9 cellular contexts compared by ENCODE assay signal in the genomic region with DNA sequence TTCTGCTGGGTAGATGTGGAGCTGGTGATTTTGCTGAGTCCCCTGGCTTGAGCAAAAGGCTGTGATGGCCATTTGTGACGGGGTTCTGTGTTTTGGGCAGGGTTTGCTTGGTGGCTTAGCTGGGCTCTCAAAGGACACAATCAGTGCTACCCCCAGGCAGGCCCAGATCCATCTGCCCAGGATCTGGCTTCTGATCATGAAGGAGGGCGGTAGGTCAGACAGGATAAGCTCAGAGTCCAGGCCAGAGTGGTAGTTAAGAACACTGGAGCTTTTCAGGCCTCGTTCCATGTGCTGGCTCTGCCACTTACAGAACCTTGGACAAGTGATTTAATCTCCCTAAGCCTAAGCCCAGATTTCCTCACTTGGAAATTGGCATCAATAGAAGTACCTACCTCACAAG. TPM values are rescaled to one million over a fixed set of nuclear protein-coding genes. Genes with fewer than 3 reads are reported as not detected.
DNase-seq lines count a peak whose midpoint lies in the region; ATAC-seq, FAIRE-seq and TF ChIP-seq lines count a peak whose summit lies in the region.
"Had no signal": no experiment of that assay in that cellular context is flagged by ENCODE, and none has a peak within 500 bp of the region (broad histone marks: within the 10 kb centered on the region; RNA-seq: fewer than 3 reads in every experiment).

No MANE protein-coding gene starts in this region.

- H3K4me3 ChIP-seq in right atrium auricular region, result no peak overlapping the region
- no peak overlapping the region for H3K4me3 ChIP-seq in skin epidermis

- H3K36me3 Mint-ChIP-seq in WTC11, result no peaks in the 10 kb centered on the region

- no peak for TF ChIP-seq POLR2A in GM12892 (IDR thresholded peaks at IDR 0.05; ENCODE audit: low read depth, low read length)

- no peaks in the 10 kb centered on the region for H3K36me3 ChIP-seq in right atrium auricular region

- H3K4me3 Mint-ChIP-seq in WTC11, result no peak overlapping the region

- TF ChIP-seq CTCF in WTC11 (IDR thresholded peaks at IDR 0.05), result no peak
- TF ChIP-seq CTCF in right atrium auricular region (IDR thresholded peaks at IDR 0.05), result no peak
- no peak for TF ChIP-seq CTCF in GM20000 (IDR thresholded peaks at IDR 0.05; ENCODE audit: extremely low read depth, missing control alignments)

- H3K4me1 Mint-ChIP-seq in WTC11, result peaks cover 23% of the 10 kb centered on the region

- DNase-seq in GM12892 (ENCODE audit: insufficient read length) (no peak), WTC11 (ENCODE audit: low spot score) (no peak), right atrium auricular region (ENCODE audit: low spot score) (no peak), cortex of kidney (lab: John Stamatoyannopoulos, UW) (no peak), HuH-7 (ENCODE audit: low spot score) (no peak), GM20000 (ENCODE audit: low spot score) (no peak)
- no peak for DNase-seq in stimulated activated naive CD4-positive, alpha-beta T cell treated with Interleukin-2 at 50 U/mL for 16 hours (lab: John Stamatoyannopoulos, UW)
- DNase-seq: occipital lobe had no signal

- H3K27ac ChIP-seq in right atrium auricular region (peak overlapping the region; percentile 8 to 43), skin epidermis (peak overlapping the region in 19 of 21 experiments; percentile 2 to 87 (median 53))

- H3K27me3 ChIP-seq in right atrium auricular region, result no peaks in the 10 kb centered on the region

- H3K27me3 Mint-ChIP-seq in WTC11 (ENCODE audit: low read depth), result no peaks in the 10 kb centered on the region

- FAIRE-seq in GM12892 (lab: Jason Lieb, UNC), result peak; percentile 42

- peak; percentile 19 for ATAC-seq in WTC11

- no peaks in the 10 kb centered on the region for H3K9me3 Mint-ChIP-seq in WTC11

- H3K4me1 ChIP-seq in right atrium auricular region, result peaks cover 0 to 17% of the 10 kb centered on the region in 2 donors

- CTCF ChIA-PET in WTC11 (lab: Charles Lee), result interaction anchor here (0.8 to 1.9 kb wide), 12 partner anchors 9 to 172 kb away, joined by 3 to 12 read pairs (median 4); partner anchors contain the start of gene UBASH3B

- POLR2A ChIA-PET in WTC11 (lab: Charles Lee), result no interaction called here

- no peaks in the 10 kb centered on the region for H3K9me3 ChIP-seq in right atrium auricular region

- peak overlapping the region; percentile 88 for H3K27ac Mint-ChIP-seq in WTC11

TF ChIP-seq in WTC11, 78 proteins besides CTCF, POLR2A, EP300 and RAD21:
- TF ChIP-seq, protein P1, sequence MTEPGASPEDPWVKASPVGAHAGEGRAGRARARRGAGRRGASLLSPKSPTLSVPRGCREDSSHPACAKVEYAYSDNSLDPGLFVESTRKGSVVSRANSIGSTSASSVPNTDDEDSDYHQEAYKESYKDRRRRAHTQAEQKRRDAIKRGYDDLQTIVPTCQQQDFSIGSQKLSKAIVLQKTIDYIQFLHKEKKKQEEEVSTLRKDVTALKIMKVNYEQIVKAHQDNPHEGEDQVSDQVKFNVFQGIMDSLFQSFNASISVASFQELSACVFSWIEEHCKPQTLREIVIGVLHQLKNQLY (CRISPR knock-in tag; IDR thresholded peaks at IDR 0.05), result no peak
- no peak for TF ChIP-seq JUN (CRISPR knock-in tag; IDR thresholded peaks at IDR 0.05)
- TF ChIP-seq ZBTB43 (CRISPR knock-in tag; IDR thresholded peaks at IDR 0.05), result no peak
- no peak for TF ChIP-seq MXD4 (CRISPR knock-in tag; IDR thresholded peaks at IDR 0.05; ENCODE audit: borderline replicate concordance)
- TF ChIP-seq FOXP1 (CRISPR knock-in tag; IDR thresholded peaks at IDR 0.05; ENCODE audit: borderline replicate concordance), result no peak
- no peak for TF ChIP-seq RELA (CRISPR knock-in tag; IDR thresholded peaks at IDR 0.05; ENCODE audit: borderline replicate concordance)
- no peak for TF ChIP-seq IRF2 (CRISPR knock-in tag; IDR thresholded peaks at IDR 0.05; ENCODE audit: borderline replicate concordance, low read depth)
- no peak for TF ChIP-seq GTF2I (CRISPR knock-in tag; conservative IDR thresholded peaks at IDR 0.05)
- TF ChIP-seq NFATC4 (CRISPR knock-in tag; IDR thresholded peaks at IDR 0.05), result no peak
- TF ChIP-seq CREM (CRISPR knock-in tag; IDR thresholded peaks at IDR 0.05), result no peak
- TF ChIP-seq NR3C1 (CRISPR knock-in tag; conservative IDR thresholded peaks at IDR 0.05; ENCODE audit: low read depth), result no peak
- no peak for TF ChIP-seq TCF7 (CRISPR knock-in tag; IDR thresholded peaks at IDR 0.05; ENCODE audit: low read depth)

RNA-seq across cellular contexts. Expression of gene UBASH3B, which starts 36.2 kb away (rescaled TPM):
- 6.4 TPM for polyA plus RNA-seq in GM12892 (2012; ENCODE audit: missing spikeins)
- total RNA-seq in WTC11 (2021) (18.9 to 22.6 TPM (median 21.1 TPM) in 3 replicates), right atrium auricular region (1 to 10 TPM; 1.7 to 1.8 TPM)
